ENCODE assay signal across 1 cellular context in the genomic region with DNA sequence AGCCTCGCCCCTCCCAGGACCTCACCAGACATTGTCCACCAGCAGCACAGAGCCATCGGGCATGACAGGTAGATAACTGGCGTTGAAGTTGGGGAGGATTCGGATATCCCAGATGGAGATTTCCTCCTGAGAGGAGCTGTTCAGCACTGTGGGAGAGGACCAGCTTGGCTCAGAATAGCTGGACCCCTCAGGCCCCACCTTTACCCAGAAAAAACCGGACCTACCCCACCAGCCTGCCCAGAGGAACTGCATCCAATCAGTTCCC.
TF ChIP-seq lines count a peak whose summit lies in the region.

No MANE protein-coding gene starts in this region.

TF ChIP-seq in HEK293, 187 proteins besides CTCF, POLR2A, EP300 and RAD21 (continued from another document):
- TF ChIP-seq, protein P1, sequence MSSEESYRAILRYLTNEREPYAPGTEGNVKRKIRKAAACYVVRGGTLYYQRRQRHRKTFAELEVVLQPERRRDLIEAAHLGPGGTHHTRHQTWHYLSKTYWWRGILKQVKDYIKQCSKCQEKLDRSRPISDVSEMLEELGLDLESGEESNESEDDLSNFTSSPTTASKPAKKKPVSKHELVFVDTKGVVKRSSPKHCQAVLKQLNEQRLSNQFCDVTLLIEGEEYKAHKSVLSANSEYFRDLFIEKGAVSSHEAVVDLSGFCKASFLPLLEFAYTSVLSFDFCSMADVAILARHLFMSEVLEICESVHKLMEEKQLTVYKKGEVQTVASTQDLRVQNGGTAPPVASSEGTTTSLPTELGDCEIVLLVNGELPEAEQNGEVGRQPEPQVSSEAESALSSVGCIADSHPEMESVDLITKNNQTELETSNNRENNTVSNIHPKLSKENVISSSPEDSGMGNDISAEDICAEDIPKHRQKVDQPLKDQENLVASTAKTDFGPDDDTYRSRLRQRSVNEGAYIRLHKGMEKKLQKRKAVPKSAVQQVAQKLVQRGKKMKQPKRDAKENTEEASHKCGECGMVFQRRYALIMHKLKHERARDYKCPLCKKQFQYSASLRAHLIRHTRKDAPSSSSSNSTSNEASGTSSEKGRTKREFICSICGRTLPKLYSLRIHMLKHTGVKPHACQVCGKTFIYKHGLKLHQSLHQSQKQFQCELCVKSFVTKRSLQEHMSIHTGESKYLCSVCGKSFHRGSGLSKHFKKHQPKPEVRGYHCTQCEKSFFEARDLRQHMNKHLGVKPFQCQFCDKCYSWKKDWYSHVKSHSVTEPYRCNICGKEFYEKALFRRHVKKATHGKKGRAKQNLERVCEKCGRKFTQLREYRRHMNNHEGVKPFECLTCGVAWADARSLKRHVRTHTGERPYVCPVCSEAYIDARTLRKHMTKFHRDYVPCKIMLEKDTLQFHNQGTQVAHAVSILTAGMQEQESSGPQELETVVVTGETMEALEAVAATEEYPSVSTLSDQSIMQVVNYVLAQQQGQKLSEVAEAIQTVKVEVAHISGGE (tag by site-specific recombination; conservative IDR thresholded peaks at IDR 0.05; ENCODE audit: low read depth): 0 out of 2 replicates have a peak, but pooled peaks have one; percentile 70
- TF ChIP-seq ZNF660 (tag by site-specific recombination; IDR thresholded peaks at IDR 0.05) (no peak), GLIS2 (tag by site-specific recombination; IDR thresholded peaks at IDR 0.05) (0 out of 2 replicates have a peak, but pooled peaks have one; percentile 28), ZNF280D (tag by site-specific recombination; IDR thresholded peaks at IDR 0.05) (no peak)
TF ChIP-seq in HEK293: peak in this region for 4.
